Comparison of ENCODE assay signal across 1 cellular context in the genomic region with DNA sequence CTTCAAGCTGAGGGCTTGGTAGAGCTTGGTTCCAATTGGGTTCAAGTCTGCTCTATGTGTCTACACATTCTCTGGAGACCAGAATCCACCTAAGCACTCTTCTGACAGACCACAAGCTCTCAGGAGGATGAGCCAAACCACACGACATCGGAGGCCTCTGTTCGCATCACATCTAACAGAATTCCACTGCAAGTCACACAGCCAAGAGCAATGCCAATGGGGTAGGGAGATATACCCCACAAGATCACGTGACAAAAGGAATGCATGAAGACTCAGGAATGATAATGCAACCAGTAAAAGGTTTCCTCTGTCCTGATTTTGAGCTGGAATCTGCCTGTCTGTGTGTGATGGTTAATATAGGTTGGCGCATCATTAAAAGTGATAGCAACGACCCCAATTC.
TF ChIP-seq lines count a peak whose summit lies in the region.

No MANE protein-coding gene starts in this region.

TF ChIP-seq in A549, 52 proteins besides CTCF, POLR2A, EP300 and RAD21:
- TF ChIP-seq, protein P1, sequence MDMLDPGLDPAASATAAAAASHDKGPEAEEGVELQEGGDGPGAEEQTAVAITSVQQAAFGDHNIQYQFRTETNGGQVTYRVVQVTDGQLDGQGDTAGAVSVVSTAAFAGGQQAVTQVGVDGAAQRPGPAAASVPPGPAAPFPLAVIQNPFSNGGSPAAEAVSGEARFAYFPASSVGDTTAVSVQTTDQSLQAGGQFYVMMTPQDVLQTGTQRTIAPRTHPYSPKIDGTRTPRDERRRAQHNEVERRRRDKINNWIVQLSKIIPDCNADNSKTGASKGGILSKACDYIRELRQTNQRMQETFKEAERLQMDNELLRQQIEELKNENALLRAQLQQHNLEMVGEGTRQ (IDR thresholded peaks at IDR 0.05) = peak; percentile 39; the same call in 1 of the 2 replicates
- TF ChIP-seq PHF8 (IDR thresholded peaks at IDR 0.05; ENCODE audit: borderline replicate concordance, low read depth) = no peak
- no peak for TF ChIP-seq CBX8 (IDR thresholded peaks at IDR 0.05)
- no peak for TF ChIP-seq SMC3 (IDR thresholded peaks at IDR 0.05)
